ENCODE assay signal across 35 cellular contexts in genomic region chr6:84862843-84863242, GRCh38.
"Had no signal": no experiment of that assay in that cellular context is flagged by ENCODE, and none has a peak within 500 bp of the region (broad histone marks: within the 10 kb centered on the region; RNA-seq: fewer than 3 reads in every experiment).

No MANE protein-coding gene starts in this region.

- H3K9ac ChIP-seq: KMS-11 had no signal

- DNase-seq: Karpas-422, Kasumi-1, KG1, MG63, MM.1S, MV-4-11, NCI-H1048, NCI-H1092, NCI-H1092 treated with DMSO at 0.1 percent for 48 hours, NCI-H1105, NCI-H1105 treated with DMSO at 0.1 percent for 48 hours, NCI-H1417, NCI-H1417 treated with DMSO at 0.1 percent for 48 hours, NCI-H1436, NCI-H1436 treated with DMSO at 0.1 percent for 48 hours, NCI-H146, NCI-H1694, NCI-H1694 treated with DMSO at 0.1 percent for 48 hours, NCI-H187, NCI-H187 treated with DMSO at 0.1 percent for 48 hours, NCI-H1930, NCI-H2029, NCI-H2029 treated with DMSO at 0.1 percent for 48 hours, NCI-H2081, NCI-H2081 treated with DMSO at 0.1 percent for 48 hours, NCI-H2107, NCI-H2171, NCI-H2171 treated with DMSO at 0.1 percent for 48 hours, NCI-H2227 treated with DMSO at 0.1 percent for 48 hours, NCI-H226, NCI-H345, NCI-H446, NCI-H446 treated with DMSO at 0.1 percent for 48 hours, NCI-H510A had no signal

- H3K27me3 ChIP-seq: MG63 had no signal

- H3K27ac ChIP-seq: KMS-11 had no signal

- H3K4me3 ChIP-seq: MG63 had no signal

- H3K36me3 ChIP-seq: MG63 had no signal

- H3K4me2 ChIP-seq: KMS-11 had no signal

- H3K9me3 ChIP-seq: MG63 had no signal
